ENCODE assay signal across 1 cellular context in the genomic region with DNA sequence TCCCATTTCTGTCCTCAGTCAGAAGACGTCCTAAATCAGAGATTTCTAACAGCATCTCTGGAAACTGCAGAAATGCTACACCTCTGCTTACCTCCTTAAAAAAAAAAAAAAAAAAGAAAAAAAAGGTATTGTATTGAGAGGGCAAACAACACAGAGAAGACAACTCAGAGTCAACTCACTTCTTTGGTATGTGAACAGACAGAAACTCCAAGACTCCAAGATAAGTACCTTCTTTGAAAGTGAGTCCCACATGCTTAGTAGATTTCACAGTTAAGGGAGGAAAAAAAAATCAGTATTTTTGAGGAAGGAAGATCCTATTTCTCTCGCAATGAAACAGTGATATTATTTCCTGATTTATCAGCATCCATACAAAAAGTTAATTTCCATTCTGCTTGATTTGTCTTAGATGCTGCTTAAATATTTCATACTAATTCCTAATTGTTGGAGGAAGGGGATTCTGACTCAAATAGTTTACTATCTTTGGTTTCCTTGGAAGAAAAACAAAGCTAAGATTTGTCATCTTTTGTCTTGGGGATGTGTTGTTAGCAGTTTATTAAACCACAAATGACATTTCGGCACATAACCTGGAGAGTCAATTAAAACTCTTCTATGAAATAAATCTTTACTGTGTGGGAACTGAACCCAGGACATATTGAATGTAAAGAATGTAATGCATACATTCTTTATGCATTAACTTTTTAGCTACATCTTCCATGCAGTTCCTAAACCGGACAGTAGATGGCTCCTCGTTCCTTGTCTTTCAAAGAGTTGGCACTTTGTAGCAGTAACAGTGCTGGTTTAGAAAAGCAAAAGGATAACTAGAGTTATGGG.
TF ChIP-seq lines count a peak whose summit lies in the region.

No MANE protein-coding gene starts in this region.

TF ChIP-seq in GM23338, 12 proteins besides CTCF, POLR2A, EP300 and RAD21 (continued from another document):
- TF ChIP-seq, protein P1, sequence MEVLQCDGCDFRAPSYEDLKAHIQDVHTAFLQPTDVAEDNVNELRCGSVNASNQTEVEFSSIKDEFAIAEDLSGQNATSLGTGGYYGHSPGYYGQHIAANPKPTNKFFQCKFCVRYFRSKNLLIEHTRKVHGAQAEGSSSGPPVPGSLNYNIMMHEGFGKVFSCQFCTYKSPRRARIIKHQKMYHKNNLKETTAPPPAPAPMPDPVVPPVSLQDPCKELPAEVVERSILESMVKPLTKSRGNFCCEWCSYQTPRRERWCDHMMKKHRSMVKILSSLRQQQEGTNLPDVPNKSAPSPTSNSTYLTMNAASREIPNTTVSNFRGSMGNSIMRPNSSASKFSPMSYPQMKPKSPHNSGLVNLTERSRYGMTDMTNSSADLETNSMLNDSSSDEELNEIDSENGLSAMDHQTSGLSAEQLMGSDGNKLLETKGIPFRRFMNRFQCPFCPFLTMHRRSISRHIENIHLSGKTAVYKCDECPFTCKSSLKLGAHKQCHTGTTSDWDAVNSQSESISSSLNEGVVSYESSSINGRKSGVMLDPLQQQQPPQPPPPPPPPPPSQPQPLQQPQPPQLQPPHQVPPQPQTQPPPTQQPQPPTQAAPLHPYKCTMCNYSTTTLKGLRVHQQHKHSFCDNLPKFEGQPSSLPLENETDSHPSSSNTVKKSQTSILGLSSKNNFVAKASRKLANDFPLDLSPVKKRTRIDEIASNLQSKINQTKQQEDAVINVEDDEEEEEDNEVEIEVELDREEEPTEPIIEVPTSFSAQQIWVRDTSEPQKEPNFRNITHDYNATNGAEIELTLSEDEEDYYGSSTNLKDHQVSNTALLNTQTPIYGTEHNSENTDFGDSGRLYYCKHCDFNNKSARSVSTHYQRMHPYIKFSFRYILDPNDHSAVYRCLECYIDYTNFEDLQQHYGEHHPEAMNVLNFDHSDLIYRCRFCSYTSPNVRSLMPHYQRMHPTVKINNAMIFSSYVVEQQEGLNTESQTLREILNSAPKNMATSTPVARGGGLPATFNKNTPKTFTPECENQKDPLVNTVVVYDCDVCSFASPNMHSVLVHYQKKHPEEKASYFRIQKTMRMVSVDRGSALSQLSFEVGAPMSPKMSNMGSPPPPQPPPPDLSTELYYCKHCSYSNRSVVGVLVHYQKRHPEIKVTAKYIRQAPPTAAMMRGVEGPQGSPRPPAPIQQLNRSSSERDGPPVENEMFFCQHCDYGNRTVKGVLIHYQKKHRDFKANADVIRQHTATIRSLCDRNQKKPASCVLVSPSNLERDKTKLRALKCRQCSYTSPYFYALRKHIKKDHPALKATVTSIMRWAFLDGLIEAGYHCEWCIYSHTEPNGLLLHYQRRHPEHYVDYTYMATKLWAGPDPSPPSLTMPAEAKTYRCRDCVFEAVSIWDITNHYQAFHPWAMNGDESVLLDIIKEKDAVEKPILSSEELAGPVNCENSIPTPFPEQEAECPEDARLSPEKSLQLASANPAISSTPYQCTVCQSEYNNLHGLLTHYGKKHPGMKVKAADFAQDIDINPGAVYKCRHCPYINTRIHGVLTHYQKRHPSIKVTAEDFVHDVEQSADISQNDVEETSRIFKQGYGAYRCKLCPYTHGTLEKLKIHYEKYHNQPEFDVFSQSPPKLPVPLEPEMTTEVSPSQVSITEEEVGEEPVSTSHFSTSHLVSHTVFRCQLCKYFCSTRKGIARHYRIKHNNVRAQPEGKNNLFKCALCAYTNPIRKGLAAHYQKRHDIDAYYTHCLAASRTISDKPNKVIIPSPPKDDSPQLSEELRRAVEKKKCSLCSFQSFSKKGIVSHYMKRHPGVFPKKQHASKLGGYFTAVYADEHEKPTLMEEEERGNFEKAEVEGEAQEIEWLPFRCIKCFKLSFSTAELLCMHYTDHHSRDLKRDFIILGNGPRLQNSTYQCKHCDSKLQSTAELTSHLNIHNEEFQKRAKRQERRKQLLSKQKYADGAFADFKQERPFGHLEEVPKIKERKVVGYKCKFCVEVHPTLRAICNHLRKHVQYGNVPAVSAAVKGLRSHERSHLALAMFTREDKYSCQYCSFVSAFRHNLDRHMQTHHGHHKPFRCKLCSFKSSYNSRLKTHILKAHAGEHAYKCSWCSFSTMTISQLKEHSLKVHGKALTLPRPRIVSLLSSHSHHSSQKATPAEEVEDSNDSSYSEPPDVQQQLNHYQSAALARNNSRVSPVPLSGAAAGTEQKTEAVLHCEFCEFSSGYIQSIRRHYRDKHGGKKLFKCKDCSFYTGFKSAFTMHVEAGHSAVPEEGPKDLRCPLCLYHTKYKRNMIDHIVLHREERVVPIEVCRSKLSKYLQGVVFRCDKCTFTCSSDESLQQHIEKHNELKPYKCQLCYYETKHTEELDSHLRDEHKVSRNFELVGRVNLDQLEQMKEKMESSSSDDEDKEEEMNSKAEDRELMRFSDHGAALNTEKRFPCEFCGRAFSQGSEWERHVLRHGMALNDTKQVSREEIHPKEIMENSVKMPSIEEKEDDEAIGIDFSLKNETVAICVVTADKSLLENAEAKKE (CRISPR knock-in tag; IDR thresholded peaks at IDR 0.05), result no peak
- TF ChIP-seq POLR2AphosphoS5 (IDR thresholded peaks at IDR 0.05; ENCODE audit: low read depth) (no peak), EZH2 (IDR thresholded peaks at IDR 0.05; ENCODE audit: low read depth, unreplicated experiment) (no peak), EZH2phosphoT487 (IDR thresholded peaks at IDR 0.05; ENCODE audit: unreplicated experiment) (no peak), NANOG (IDR thresholded peaks at IDR 0.05; ENCODE audit: borderline replicate concordance) (no peak), ZNF331 (CRISPR knock-in tag; IDR thresholded peaks at IDR 0.05; ENCODE audit: low read depth) (no peak)
- TF ChIP-seq, protein P2, sequence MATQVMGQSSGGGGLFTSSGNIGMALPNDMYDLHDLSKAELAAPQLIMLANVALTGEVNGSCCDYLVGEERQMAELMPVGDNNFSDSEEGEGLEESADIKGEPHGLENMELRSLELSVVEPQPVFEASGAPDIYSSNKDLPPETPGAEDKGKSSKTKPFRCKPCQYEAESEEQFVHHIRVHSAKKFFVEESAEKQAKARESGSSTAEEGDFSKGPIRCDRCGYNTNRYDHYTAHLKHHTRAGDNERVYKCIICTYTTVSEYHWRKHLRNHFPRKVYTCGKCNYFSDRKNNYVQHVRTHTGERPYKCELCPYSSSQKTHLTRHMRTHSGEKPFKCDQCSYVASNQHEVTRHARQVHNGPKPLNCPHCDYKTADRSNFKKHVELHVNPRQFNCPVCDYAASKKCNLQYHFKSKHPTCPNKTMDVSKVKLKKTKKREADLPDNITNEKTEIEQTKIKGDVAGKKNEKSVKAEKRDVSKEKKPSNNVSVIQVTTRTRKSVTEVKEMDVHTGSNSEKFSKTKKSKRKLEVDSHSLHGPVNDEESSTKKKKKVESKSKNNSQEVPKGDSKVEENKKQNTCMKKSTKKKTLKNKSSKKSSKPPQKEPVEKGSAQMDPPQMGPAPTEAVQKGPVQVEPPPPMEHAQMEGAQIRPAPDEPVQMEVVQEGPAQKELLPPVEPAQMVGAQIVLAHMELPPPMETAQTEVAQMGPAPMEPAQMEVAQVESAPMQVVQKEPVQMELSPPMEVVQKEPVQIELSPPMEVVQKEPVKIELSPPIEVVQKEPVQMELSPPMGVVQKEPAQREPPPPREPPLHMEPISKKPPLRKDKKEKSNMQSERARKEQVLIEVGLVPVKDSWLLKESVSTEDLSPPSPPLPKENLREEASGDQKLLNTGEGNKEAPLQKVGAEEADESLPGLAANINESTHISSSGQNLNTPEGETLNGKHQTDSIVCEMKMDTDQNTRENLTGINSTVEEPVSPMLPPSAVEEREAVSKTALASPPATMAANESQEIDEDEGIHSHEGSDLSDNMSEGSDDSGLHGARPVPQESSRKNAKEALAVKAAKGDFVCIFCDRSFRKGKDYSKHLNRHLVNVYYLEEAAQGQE (IDR thresholded peaks at IDR 0.05; ENCODE audit: unreplicated experiment), result no peak
- TF ChIP-seq, protein P3, sequence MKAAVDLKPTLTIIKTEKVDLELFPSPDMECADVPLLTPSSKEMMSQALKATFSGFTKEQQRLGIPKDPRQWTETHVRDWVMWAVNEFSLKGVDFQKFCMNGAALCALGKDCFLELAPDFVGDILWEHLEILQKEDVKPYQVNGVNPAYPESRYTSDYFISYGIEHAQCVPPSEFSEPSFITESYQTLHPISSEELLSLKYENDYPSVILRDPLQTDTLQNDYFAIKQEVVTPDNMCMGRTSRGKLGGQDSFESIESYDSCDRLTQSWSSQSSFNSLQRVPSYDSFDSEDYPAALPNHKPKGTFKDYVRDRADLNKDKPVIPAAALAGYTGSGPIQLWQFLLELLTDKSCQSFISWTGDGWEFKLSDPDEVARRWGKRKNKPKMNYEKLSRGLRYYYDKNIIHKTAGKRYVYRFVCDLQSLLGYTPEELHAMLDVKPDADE (IDR thresholded peaks at IDR 0.05), result no peak
